ENCODE assay signal across 17 cellular contexts in the genomic region with DNA sequence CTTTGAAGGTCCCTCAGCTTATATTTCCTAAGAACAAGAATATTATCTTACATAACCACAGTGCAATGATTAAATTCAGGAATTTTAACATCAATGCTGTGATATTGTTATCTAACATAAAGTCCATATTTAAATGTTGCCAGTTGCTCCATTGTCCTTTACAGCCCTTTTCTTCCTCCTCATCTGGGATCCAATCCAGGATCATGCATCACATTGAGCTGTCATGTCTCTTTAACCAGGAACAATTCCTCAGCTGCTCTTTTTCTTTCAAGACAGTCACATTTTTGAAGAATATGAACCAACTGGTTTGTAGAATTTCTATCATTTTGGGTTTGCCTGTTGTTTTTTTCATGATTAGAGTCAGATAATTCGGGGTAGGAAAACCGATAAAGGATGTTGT. TPM values are rescaled to one million over a fixed set of nuclear protein-coding genes. Genes with fewer than 3 reads are reported as not detected.
DNase-seq lines count a peak whose midpoint lies in the region; ATAC-seq and TF ChIP-seq lines count a peak whose summit lies in the region.
"Had no signal": no experiment of that assay in that cellular context is flagged by ENCODE, and none has a peak within 500 bp of the region (broad histone marks: within the 10 kb centered on the region; RNA-seq: fewer than 3 reads in every experiment).

No MANE protein-coding gene starts in this region.

- H3F3A ChIP-seq in PC-3 (ENCODE audit: low read length, unreplicated experiment) = peaks cover 4% of the 10 kb centered on the region

- no peak overlapping the region for H3K4me2 ChIP-seq in PC-3 (ENCODE audit: low read length)

- no peak for DNase-seq in activated CD8-positive, alpha-beta memory T cell treated with anti-CD3 and anti-CD28 coated beads, Interleukin-2, amount 10 ng/mL, durations not matched to agents 7 days and 5 days
- no peak for DNase-seq in activated CD8-positive, alpha-beta memory T cell treated with anti-CD3 and anti-CD28 coated beads, Interleukin-2, amount 50 U/mL, for 4 hours
- DNase-seq in PC-3 = peak; percentile 12
- no peak for DNase-seq in central memory CD8-positive, alpha-beta T cell (ENCODE audit: low spot score in 2 of 2)
- no peak for DNase-seq in stimulated activated naive B cell treated with anti-CD40 and anti-IgM and Interleukin-4, amounts not matched to agents 10 μg/mL and 1 μg/mL and 100 μg/mL, for 72 hours
- no peak for DNase-seq in T-helper 9 cell
- DNase-seq in NK-92 (lab: John Stamatoyannopoulos, UW; ENCODE audit: unreplicated experiment) = no peak
- DNase-seq: activated CD4-positive, alpha-beta T cell treated with anti-CD3 and anti-CD28 coated beads, Interleukin-2, amount 50 U/mL, for 1 hour; caudate nucleus; DMS 273 treated with DMSO at 0.1 percent for 48 hours; NCI-H774 had no signal

- H2AFZ ChIP-seq in PC-3 (ENCODE audit: low read length) = no peak overlapping the region

- H3K9me3 ChIP-seq in PC-3 (ENCODE audit: low read length) = no peaks in the 10 kb centered on the region

- no TSS peak for BruUV-seq in PC-3 (replicated peaks; lab: Mats Ljungman, UMichigan)

- H3K9ac ChIP-seq in PC-3 (ENCODE audit: low read length) = no peak overlapping the region

- H3K79me2 ChIP-seq in PC-3 (ENCODE audit: low read length) = no peaks in the 10 kb centered on the region

- H3K4me1 ChIP-seq in PC-3 (ENCODE audit: insufficient read depth, low read length) = peaks cover 45% of the 10 kb centered on the region

- no peak for TF ChIP-seq CTCF in PC-3 (conservative IDR thresholded peaks at IDR 0.05; ENCODE audit: low read depth, low read length)

- peaks cover 55% of the 10 kb centered on the region for H3K4me1 Mint-ChIP-seq in activated CD8-positive, alpha-beta memory T cell treated with anti-CD3 and anti-CD28 coated beads, Interleukin-2, amount 10 ng/mL, durations not matched to agents 7 days and 5 days
- peaks cover 44% of the 10 kb centered on the region for H3K4me1 Mint-ChIP-seq in central memory CD8-positive, alpha-beta T cell
- H3K4me1 Mint-ChIP-seq in stimulated activated naive B cell treated with anti-CD40 and anti-IgM and Interleukin-4, amounts not matched to agents 10 μg/mL and 1 μg/mL and 100 μg/mL, for 72 hours = peaks cover 27 to 62% of the 10 kb centered on the region in 2 donors

- ATAC-seq in activated CD8-positive, alpha-beta memory T cell treated with anti-CD3 and anti-CD28 coated beads, Interleukin-2, amount 10 ng/mL, durations not matched to agents 7 days and 5 days = no peak
- ATAC-seq in PC-3 = no peak
- ATAC-seq in central memory CD8-positive, alpha-beta T cell (replicated peaks; ENCODE audit: extremely low read depth, poor library complexity, severe bottlenecking) = no peak
- ATAC-seq in stimulated activated naive B cell treated with anti-CD40 and anti-IgM and Interleukin-4, amounts not matched to agents 10 μg/mL and 1 μg/mL and 100 μg/mL, for 72 hours (replicated peaks) = no peak
- ATAC-seq in GM19397 (IDR thresholded peaks at IDR 0.05; ENCODE audit: unreplicated experiment) = no peak

- H3K4me3 ChIP-seq in PC-3 (ENCODE audit: low read length) = no peak overlapping the region

- POLR2A ChIA-PET in PC-3 (lab: Charles Lee; ENCODE audit: unreplicated experiment) = no interaction called here

- 0 out of 2 replicates have a peak overlapping the region, but pooled peaks have one; percentile 13 for H3K27ac ChIP-seq in PC-3 (ENCODE audit: low read length)
- H3K27ac ChIP-seq: RWPE1 had no signal

- no peaks in the 10 kb centered on the region for H4K20me1 ChIP-seq in PC-3 (ENCODE audit: low read length)

- H3K27me3 Mint-ChIP-seq in activated CD8-positive, alpha-beta memory T cell treated with anti-CD3 and anti-CD28 coated beads, Interleukin-2, amount 10 ng/mL, durations not matched to agents 7 days and 5 days = no peaks in the 10 kb centered on the region
- no peaks in the 10 kb centered on the region for H3K27me3 Mint-ChIP-seq in central memory CD8-positive, alpha-beta T cell
- peaks cover 0 to 31% of the 10 kb centered on the region in 2 donors for H3K27me3 Mint-ChIP-seq in stimulated activated naive B cell treated with anti-CD40 and anti-IgM and Interleukin-4, amounts not matched to agents 10 μg/mL and 1 μg/mL and 100 μg/mL, for 72 hours

- H3K36me3 ChIP-seq in PC-3 (ENCODE audit: low read depth, low read length) = no peaks in the 10 kb centered on the region

- intact Hi-C loops in PC-3 (cut with micrococcal nuclease) = loop anchor here (5.0 kb wide), 2 partner anchors 40 to 235 kb away; no protein-coding TSS in a partner anchor

- H3K27ac Mint-ChIP-seq in activated CD8-positive, alpha-beta memory T cell treated with anti-CD3 and anti-CD28 coated beads, Interleukin-2, amount 10 ng/mL, durations not matched to agents 7 days and 5 days = peak overlapping the region; percentile 97
- H3K27ac Mint-ChIP-seq in central memory CD8-positive, alpha-beta T cell (ENCODE audit: low read depth) = peak overlapping the region; percentile 96
- H3K27ac Mint-ChIP-seq in stimulated activated naive B cell treated with anti-CD40 and anti-IgM and Interleukin-4, amounts not matched to agents 10 μg/mL and 1 μg/mL and 100 μg/mL, for 72 hours = peak overlapping the region; percentile 21

- H3K27me3 ChIP-seq in PC-3 (ENCODE audit: low read length) = no peaks in the 10 kb centered on the region

- H3K36me3 Mint-ChIP-seq in activated CD8-positive, alpha-beta memory T cell treated with anti-CD3 and anti-CD28 coated beads, Interleukin-2, amount 10 ng/mL, durations not matched to agents 7 days and 5 days = peaks cover 15% of the 10 kb centered on the region
- H3K36me3 Mint-ChIP-seq in central memory CD8-positive, alpha-beta T cell (ENCODE audit: insufficient read depth) = peaks cover 9% of the 10 kb centered on the region
- H3K36me3 Mint-ChIP-seq in stimulated activated naive B cell treated with anti-CD40 and anti-IgM and Interleukin-4, amounts not matched to agents 10 μg/mL and 1 μg/mL and 100 μg/mL, for 72 hours = peaks cover 0 to 11% of the 10 kb centered on the region in 2 donors

- no peaks in the 10 kb centered on the region for H3K9me3 Mint-ChIP-seq in activated CD8-positive, alpha-beta memory T cell treated with anti-CD3 and anti-CD28 coated beads, Interleukin-2, amount 10 ng/mL, durations not matched to agents 7 days and 5 days (ENCODE audit: low read depth)
- no peaks in the 10 kb centered on the region for H3K9me3 Mint-ChIP-seq in central memory CD8-positive, alpha-beta T cell
- H3K9me3 Mint-ChIP-seq in stimulated activated naive B cell treated with anti-CD40 and anti-IgM and Interleukin-4, amounts not matched to agents 10 μg/mL and 1 μg/mL and 100 μg/mL, for 72 hours = peaks cover 0 to 5% of the 10 kb centered on the region in 2 donors

- H3K9me2 ChIP-seq in PC-3 (replicated peaks; ENCODE audit: low read length) = no peaks in the 10 kb centered on the region

- CTCF ChIA-PET in activated CD8-positive, alpha-beta memory T cell treated with anti-CD3 and anti-CD28 coated beads, Interleukin-2, amount 10 ng/mL, durations not matched to agents 7 days and 5 days (lab: Charles Lee) = interaction anchor here (1.4 to 4.5 kb wide), 4 partner anchors 11 to 104 kb away, joined by 5 to 30 read pairs (median 12); no protein-coding TSS in a partner anchor
- CTCF ChIA-PET in PC-3 (lab: Charles Lee) = no interaction called here

- no peak overlapping the region for H3K4me3 Mint-ChIP-seq in activated CD8-positive, alpha-beta memory T cell treated with anti-CD3 and anti-CD28 coated beads, Interleukin-2, amount 10 ng/mL, durations not matched to agents 7 days and 5 days
- H3K4me3 Mint-ChIP-seq in central memory CD8-positive, alpha-beta T cell = peak overlapping the region; percentile 73
- no peak overlapping the region for H3K4me3 Mint-ChIP-seq in stimulated activated naive B cell treated with anti-CD40 and anti-IgM and Interleukin-4, amounts not matched to agents 10 μg/mL and 1 μg/mL and 100 μg/mL, for 72 hours
- H3K4me3 Mint-ChIP-seq: neural crest cell had no signal

RNA-seq across cellular contexts. Expression of a gene that starts 12.0 kb away (rescaled TPM):
- total RNA-seq in activated CD8-positive, alpha-beta memory T cell treated with anti-CD3 and anti-CD28 coated beads, Interleukin-2, amount 10 ng/mL, durations not matched to agents 7 days and 5 days = 1,000 to 10,000 TPM; 6,072 to 7,639 TPM
- total RNA-seq in PC-3 (2014; rRNA removed) = 1,640 and 2,159 TPM in 2 replicates

RNA-seq across cellular contexts. Expression of a gene that starts 57.5 kb away (rescaled TPM):
- not detected for total RNA-seq in activated CD8-positive, alpha-beta memory T cell treated with anti-CD3 and anti-CD28 coated beads, Interleukin-2, amount 10 ng/mL, durations not matched to agents 7 days and 5 days
- not detected in 2 replicates for total RNA-seq in PC-3 (2014; rRNA removed)
- total RNA-seq: H1; liver; T-helper 2 cell treated with Interferon-gamma antibody and Interleukin-4, amounts not matched to agents 100 ng/mL and 5 ng/mL, for 36 hours had no signal

Comparison
In these comparisons a context has a peak if more than half of its experiments do, and no peak if none do; other contexts are left out.
1. H3K27ac Mint-ChIP-seq: peak in every context shown above with its lines; median percentile 97 in activated CD8-positive, alpha-beta memory T cell treated with anti-CD3 and anti-CD28 coated beads, Interleukin-2, amount 10 ng/mL, durations not matched to agents 7 days and 5 days; 96 in central memory CD8-positive, alpha-beta T cell; 21 in stimulated activated naive B cell treated with anti-CD40 and anti-IgM and Interleukin-4, amounts not matched to agents 10 μg/mL and 1 μg/mL and 100 μg/mL, for 72 hours.